Comparison of ENCODE assay signal across 11 cellular contexts in the genomic region with DNA sequence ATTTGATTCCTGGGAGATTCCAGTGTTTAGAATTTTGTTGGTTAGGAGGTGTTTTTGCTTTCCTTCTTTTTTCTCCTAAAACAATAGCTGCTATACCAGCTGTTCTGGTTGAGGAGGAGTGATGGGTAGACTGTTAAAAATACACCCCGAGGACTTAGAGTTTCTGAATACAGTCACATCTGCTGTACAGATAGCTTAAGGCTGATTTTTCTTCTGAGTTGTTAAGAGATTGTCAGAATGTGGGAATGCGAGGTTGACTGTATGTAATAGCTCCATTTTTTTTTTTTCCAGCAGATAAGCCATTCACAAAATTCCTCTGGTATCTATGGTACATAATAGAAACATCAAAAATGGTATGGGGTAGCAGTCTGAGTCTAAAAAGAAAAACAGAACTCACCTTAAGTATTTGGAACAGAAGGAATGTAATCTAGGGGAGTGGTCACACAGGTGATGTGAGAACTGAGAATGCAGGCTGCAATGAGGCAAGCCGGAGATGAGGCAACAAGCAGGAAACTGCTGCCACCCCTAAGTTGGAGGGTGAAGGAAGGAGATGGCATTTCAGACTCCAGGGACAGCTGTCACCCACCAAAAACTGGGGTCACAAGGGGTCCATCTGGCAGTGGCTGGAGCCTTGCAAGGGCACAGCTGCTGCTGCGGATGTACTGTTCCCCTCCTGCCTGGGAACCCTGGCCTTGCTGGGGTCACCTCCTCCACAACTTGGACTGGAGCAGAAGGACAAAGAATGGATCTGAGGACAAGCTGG. TPM values are rescaled to one million over a fixed set of nuclear protein-coding genes. Genes with fewer than 3 reads are reported as not detected.
DNase-seq lines count a peak whose midpoint lies in the region; ATAC-seq and TF ChIP-seq lines count a peak whose summit lies in the region.
"Had no signal": no experiment of that assay in that cellular context is flagged by ENCODE, and none has a peak within 500 bp of the region (broad histone marks: within the 10 kb centered on the region; RNA-seq: fewer than 3 reads in every experiment).

No MANE protein-coding gene starts in this region.

- H3K36me3 Mint-ChIP-seq in CD4-positive, CD25-positive, alpha-beta regulatory T cell, result peaks cover 30% of the 10 kb centered on the region
- peaks cover 30% of the 10 kb centered on the region for H3K36me3 Mint-ChIP-seq in activated T-helper 1 cell treated with anti-CD3 and anti-CD28 coated beads, Interleukin-12 subunit alpha, Interleukin-12 subunit beta, Interleukin-2, Interleukin-4 antibody, amounts not matched to agents 30 ng/mL and 10 ng/mL and 1 ng/mL, durations not matched to agents 14 hours and 24 hours and 36 hours (ENCODE audit: low read depth)
- H3K36me3 Mint-ChIP-seq in naive B cell, result peaks cover 0 to 6% of the 10 kb centered on the region in 2 donors

- no peak overlapping the region for H3K27ac ChIP-seq in CD4-positive, CD25-positive, alpha-beta regulatory T cell (ENCODE audit: insufficient read depth, low read length, poor library complexity, severe bottlenecking)
- H3K27ac ChIP-seq: SJSA1 had no signal

- intact Hi-C loops in activated T-helper 1 cell treated with anti-CD3 and anti-CD28 coated beads, Interleukin-12 subunit alpha, Interleukin-12 subunit beta, Interleukin-2, Interleukin-4 antibody, amounts not matched to agents 30 ng/mL and 10 ng/mL and 1 ng/mL, durations not matched to agents 14 hours and 24 hours and 36 hours (cut with micrococcal nuclease), result loop anchor here (5.0 kb wide), 3 partner anchors 104 to 659 kb away; partner anchors contain the start of genes ATG16L1 and GIGYF2

- H3K9me3 ChIP-seq in CD4-positive, CD25-positive, alpha-beta regulatory T cell (ENCODE audit: control insufficient read depth in 2 of 2, low read length in 2 of 2), result no peaks in the 10 kb centered on the region
- H3K9me3 ChIP-seq: SJSA1 had no signal

- peak overlapping the region in 2 of 3 donors; percentile 70 to 81 for H3K27ac Mint-ChIP-seq in CD4-positive, CD25-positive, alpha-beta regulatory T cell
- H3K27ac Mint-ChIP-seq in activated T-helper 1 cell treated with anti-CD3 and anti-CD28 coated beads, Interleukin-12 subunit alpha, Interleukin-12 subunit beta, Interleukin-2, Interleukin-4 antibody, amounts not matched to agents 30 ng/mL and 10 ng/mL and 1 ng/mL, durations not matched to agents 14 hours and 24 hours and 36 hours, result no peak overlapping the region
- H3K27ac Mint-ChIP-seq in naive B cell, result peak overlapping the region; percentile 64 to 96 (median 89)

- DNase-seq in CD4-positive, CD25-positive, alpha-beta regulatory T cell, result no peak
- no peak for DNase-seq in activated T-helper 1 cell treated with anti-CD3 and anti-CD28 coated beads, Interleukin-12 subunit alpha, Interleukin-12 subunit beta, Interleukin-2, Interleukin-4 antibody, amounts not matched to agents 30 ng/mL and 10 ng/mL and 1 ng/mL, durations not matched to agents 14 hours and 24 hours and 36 hours (ENCODE audit: low spot score)
- DNase-seq in naive B cell (peak; percentile 32), GM19240 (ENCODE audit: insufficient read length, low spot score) (no peak), pons (ENCODE audit: low spot score) (no peak), T1000 (lab: John Stamatoyannopoulos, UW) (no peak)
- DNase-seq: NCI-H1436 had no signal

- peaks cover 7% of the 10 kb centered on the region for H3K36me3 ChIP-seq in CD4-positive, CD25-positive, alpha-beta regulatory T cell (ENCODE audit: control insufficient read depth, insufficient read depth, low read length)

- H3K27me3 ChIP-seq in CD4-positive, CD25-positive, alpha-beta regulatory T cell (ENCODE audit: control insufficient read depth, insufficient read depth, low read length), result no peaks in the 10 kb centered on the region
- H3K27me3 ChIP-seq: SJSA1 had no signal

- peak overlapping the region; percentile 80 for H3K4me3 ChIP-seq in CD4-positive, CD25-positive, alpha-beta regulatory T cell (ENCODE audit: low read depth, low read length)
- H3K4me3 ChIP-seq: SJSA1 had no signal

- peaks cover 42% of the 10 kb centered on the region for H3K4me1 ChIP-seq in CD4-positive, CD25-positive, alpha-beta regulatory T cell (ENCODE audit: control insufficient read depth, insufficient read depth, low read length, poor library complexity, severe bottlenecking)

- H3K4me3 Mint-ChIP-seq in CD4-positive, CD25-positive, alpha-beta regulatory T cell, result peak overlapping the region; percentile 93 to 96 (median 96)
- peak overlapping the region; percentile 87 for H3K4me3 Mint-ChIP-seq in activated T-helper 1 cell treated with anti-CD3 and anti-CD28 coated beads, Interleukin-12 subunit alpha, Interleukin-12 subunit beta, Interleukin-2, Interleukin-4 antibody, amounts not matched to agents 30 ng/mL and 10 ng/mL and 1 ng/mL, durations not matched to agents 14 hours and 24 hours and 36 hours
- peak overlapping the region; percentile 94 to 98 (median 96) for H3K4me3 Mint-ChIP-seq in naive B cell

- TF ChIP-seq POLR2A in GM15510 (IDR thresholded peaks at IDR 0.05; ENCODE audit: borderline replicate concordance, extremely low read depth, insufficient read length), result peak; percentile 20

- H3K4me1 Mint-ChIP-seq in CD4-positive, CD25-positive, alpha-beta regulatory T cell, result peaks cover 13 to 63% (median 54%) of the 10 kb centered on the region in 4 donors
- H3K4me1 Mint-ChIP-seq in activated T-helper 1 cell treated with anti-CD3 and anti-CD28 coated beads, Interleukin-12 subunit alpha, Interleukin-12 subunit beta, Interleukin-2, Interleukin-4 antibody, amounts not matched to agents 30 ng/mL and 10 ng/mL and 1 ng/mL, durations not matched to agents 14 hours and 24 hours and 36 hours (ENCODE audit: low read depth), result peaks cover 55% of the 10 kb centered on the region
- H3K4me1 Mint-ChIP-seq in naive B cell, result peaks cover 72 to 89% (median 86%) of the 10 kb centered on the region in 3 donors

- no peaks in the 10 kb centered on the region for H3K9me3 Mint-ChIP-seq in CD4-positive, CD25-positive, alpha-beta regulatory T cell
- H3K9me3 Mint-ChIP-seq in activated T-helper 1 cell treated with anti-CD3 and anti-CD28 coated beads, Interleukin-12 subunit alpha, Interleukin-12 subunit beta, Interleukin-2, Interleukin-4 antibody, amounts not matched to agents 30 ng/mL and 10 ng/mL and 1 ng/mL, durations not matched to agents 14 hours and 24 hours and 36 hours, result no peaks in the 10 kb centered on the region
- H3K9me3 Mint-ChIP-seq in naive B cell, result peaks cover 0 to 2% (median 0%) of the 10 kb centered on the region in 7 donors

- ATAC-seq in CD4-positive, CD25-positive, alpha-beta regulatory T cell (ENCODE audit: low read depth in 2 of 2), result no peak
- no peak for ATAC-seq in naive B cell (ENCODE audit: low read depth in 2 of 2)
- no peak for ATAC-seq in HG03175 (IDR thresholded peaks at IDR 0.05; ENCODE audit: unreplicated experiment)

- H3K27me3 Mint-ChIP-seq in CD4-positive, CD25-positive, alpha-beta regulatory T cell, result peaks cover 11% of the 10 kb centered on the region
- H3K27me3 Mint-ChIP-seq in activated T-helper 1 cell treated with anti-CD3 and anti-CD28 coated beads, Interleukin-12 subunit alpha, Interleukin-12 subunit beta, Interleukin-2, Interleukin-4 antibody, amounts not matched to agents 30 ng/mL and 10 ng/mL and 1 ng/mL, durations not matched to agents 14 hours and 24 hours and 36 hours (ENCODE audit: insufficient read depth), result no peaks in the 10 kb centered on the region
- no peaks in the 10 kb centered on the region for H3K27me3 Mint-ChIP-seq in naive B cell

RNA-seq across cellular contexts. Expression of gene DGKD, which starts 2.4 kb away (rescaled TPM):
- total RNA-seq in CD4-positive, CD25-positive, alpha-beta regulatory T cell, result 161 TPM
- 10 to 100 TPM; 11.3 to 12.7 (median 11.4) TPM for polyA plus RNA-seq in CD4-positive, CD25-positive, alpha-beta regulatory T cell
- 42.5 and 43.7 TPM in 2 replicates for total RNA-seq in activated T-helper 1 cell treated with anti-CD3 and anti-CD28 coated beads, Interleukin-12 subunit alpha, Interleukin-12 subunit beta, Interleukin-2, Interleukin-4 antibody, amounts not matched to agents 30 ng/mL and 10 ng/mL and 1 ng/mL, durations not matched to agents 14 hours and 24 hours and 36 hours
- polyA plus RNA-seq in naive B cell (ENCODE audit: low read depth in 6 of 6), result 100 to 1,000 TPM in 1 of 6 donors, 10 to 100 TPM in 5; 38.0 to 111 (median 67.7) TPM

RNA-seq across cellular contexts. Expression of gene SAG, which starts 49.1 kb away (rescaled TPM):
- 1.7 TPM for total RNA-seq in CD4-positive, CD25-positive, alpha-beta regulatory T cell
- not detected for polyA plus RNA-seq in CD4-positive, CD25-positive, alpha-beta regulatory T cell
- total RNA-seq in activated T-helper 1 cell treated with anti-CD3 and anti-CD28 coated beads, Interleukin-12 subunit alpha, Interleukin-12 subunit beta, Interleukin-2, Interleukin-4 antibody, amounts not matched to agents 30 ng/mL and 10 ng/mL and 1 ng/mL, durations not matched to agents 14 hours and 24 hours and 36 hours, result 0.08 and 0.32 TPM in 2 replicates
- not detected for polyA plus RNA-seq in naive B cell (ENCODE audit: low read depth in 6 of 6)
- total RNA-seq: SJSA1, ureter had no signal
